In the genomic region with DNA sequence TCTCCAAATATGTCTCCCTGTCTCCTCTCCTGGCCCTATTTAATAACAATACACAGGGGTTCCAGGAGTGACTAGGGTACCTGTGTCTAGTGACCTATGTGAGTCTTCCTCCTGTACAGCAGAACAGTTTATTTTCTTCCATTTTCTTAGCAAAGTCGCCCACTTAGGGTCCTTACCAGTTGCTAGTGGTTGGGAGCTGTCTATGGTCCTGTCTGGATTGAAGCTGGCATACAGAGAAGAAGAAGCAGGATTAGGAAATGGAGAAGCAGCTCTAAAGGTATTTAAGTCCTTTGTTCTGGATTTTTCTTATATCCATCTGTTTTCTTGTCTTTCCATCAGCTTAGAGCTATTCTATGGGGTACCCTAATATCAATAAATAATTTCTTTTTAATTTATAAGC, we compare ENCODE assay signal across 18 cellular contexts.
DNase-seq lines count a peak whose midpoint lies in the region; ATAC-seq and TF ChIP-seq lines count a peak whose summit lies in the region.
"Had no signal": no experiment of that assay in that cellular context is flagged by ENCODE, and none has a peak within 500 bp of the region (broad histone marks: within the 10 kb centered on the region; RNA-seq: fewer than 3 reads in every experiment).

No MANE protein-coding gene starts in this region.

- no peaks in the 10 kb centered on the region for H3K4me1 ChIP-seq in SJCRH30
- H3K4me1 ChIP-seq: thyroid gland had no signal

- no peak overlapping the region for H3K27ac Mint-ChIP-seq in nephron progenitor cell
- no peak overlapping the region for H3K27ac Mint-ChIP-seq in natural killer cell
- H3K27ac Mint-ChIP-seq in Calu3 (ENCODE audit: unreplicated experiment), result no peak overlapping the region
- H3K27ac Mint-ChIP-seq: activated B cell treated with CpG ODN at 0.5 μM for 24 hours; activated CD8-positive, alpha-beta memory T cell treated with anti-CD3 and anti-CD28 coated beads, Interleukin-2, amount 10 ng/mL, durations not matched to agents 7 days and 5 days; activated naive CD4-positive, alpha-beta T cell treated with anti-CD3 and anti-CD28 coated beads, Interleukin-2, amount 10 ng/mL, durations not matched to agents 7 days and 5 days had no signal

- peaks cover 8% of the 10 kb centered on the region for H3K27me3 ChIP-seq in SJCRH30
- H3K27me3 ChIP-seq: BLaER1, thyroid gland had no signal

- intact Hi-C loops in natural killer cell (cut with micrococcal nuclease) (no loop called here), Calu3 (cut with micrococcal nuclease; ENCODE audit: unreplicated experiment) (no loop called here)

- CTCF ChIA-PET in RWPE1 (lab: Yijun Ruan, JAX) (no interaction called here), Calu3 (lab: Charles Lee) (no interaction called here)

- POLR2A ChIA-PET in RWPE1 (lab: Yijun Ruan, JAX; ENCODE audit: low non-redundant PET), result no interaction called here

- no TSS peak for BruUV-seq in Calu3 (replicated peaks; lab: Mats Ljungman, UMichigan)

- TF ChIP-seq CTCF in epithelial cell of esophagus (IDR thresholded peaks at IDR 0.05; ENCODE audit: insufficient read depth, low read depth, low read length, missing control alignments), result no peak
- TF ChIP-seq CTCF in nephron progenitor cell (IDR thresholded peaks at IDR 0.05), result no peak
- TF ChIP-seq CTCF in RWPE1 (conservative IDR thresholded peaks at IDR 0.05; ENCODE audit: low read depth), result no peak
- TF ChIP-seq CTCF in natural killer cell (IDR thresholded peaks at IDR 0.05), result no peak
- no peak for TF ChIP-seq CTCF in Calu3 (IDR thresholded peaks at IDR 0.05; ENCODE audit: unreplicated experiment)

- DNase-seq in ELR (ENCODE audit: low read depth) (peak; percentile 43), SJCRH30 (peak; percentile 4 to 48), epithelial cell of esophagus (ENCODE audit: low read depth) (peak; percentile 50), nephron progenitor cell (peak; percentile 39), RWPE1 (ENCODE audit: low spot score) (no peak), natural killer cell (no peak), Calu3 (no peak)
- DNase-seq: activated B cell treated with CpG ODN at 0.5 μM for 24 hours; activated CD8-positive, alpha-beta memory T cell treated with anti-CD3 and anti-CD28 coated beads, Interleukin-2, amount 10 ng/mL, durations not matched to agents 7 days and 5 days; activated naive CD4-positive, alpha-beta T cell treated with anti-CD3 and anti-CD28 coated beads, Interleukin-2, amount 10 ng/mL, durations not matched to agents 7 days and 5 days; DMS79 treated with DMSO at 0.1 percent for 48 hours; mucosa of descending colon; MV-4-11; NCI-H2171 treated with DMSO at 0.1 percent for 48 hours; thyroid gland had no signal

- H3K4me1 Mint-ChIP-seq in nephron progenitor cell (peaks cover 9% of the 10 kb centered on the region), natural killer cell (no peaks in the 10 kb centered on the region), Calu3 (ENCODE audit: low read depth, unreplicated experiment) (no peaks in the 10 kb centered on the region)
- H3K4me1 Mint-ChIP-seq: activated B cell treated with CpG ODN at 0.5 μM for 24 hours; activated CD8-positive, alpha-beta memory T cell treated with anti-CD3 and anti-CD28 coated beads, Interleukin-2, amount 10 ng/mL, durations not matched to agents 7 days and 5 days; activated naive CD4-positive, alpha-beta T cell treated with anti-CD3 and anti-CD28 coated beads, Interleukin-2, amount 10 ng/mL, durations not matched to agents 7 days and 5 days had no signal

- H3K36me3 Mint-ChIP-seq in nephron progenitor cell (ENCODE audit: low read depth) (no peaks in the 10 kb centered on the region), natural killer cell (no peaks in the 10 kb centered on the region), Calu3 (ENCODE audit: insufficient read depth, unreplicated experiment) (no peaks in the 10 kb centered on the region)
- H3K36me3 Mint-ChIP-seq: activated CD8-positive, alpha-beta memory T cell treated with anti-CD3 and anti-CD28 coated beads, Interleukin-2, amount 10 ng/mL, durations not matched to agents 7 days and 5 days; activated naive CD4-positive, alpha-beta T cell treated with anti-CD3 and anti-CD28 coated beads, Interleukin-2, amount 10 ng/mL, durations not matched to agents 7 days and 5 days had no signal

- no peaks in the 10 kb centered on the region for H3K9me3 ChIP-seq in SJCRH30 (replicated peaks)
- H3K9me3 ChIP-seq: BLaER1, mucosa of descending colon, thyroid gland had no signal

- H3K4me3 Mint-ChIP-seq in nephron progenitor cell (no peak overlapping the region), natural killer cell (no peak overlapping the region), Calu3 (ENCODE audit: low read depth, unreplicated experiment) (no peak overlapping the region)
- H3K4me3 Mint-ChIP-seq: activated B cell treated with CpG ODN at 0.5 μM for 24 hours; activated CD8-positive, alpha-beta memory T cell treated with anti-CD3 and anti-CD28 coated beads, Interleukin-2, amount 10 ng/mL, durations not matched to agents 7 days and 5 days; activated naive CD4-positive, alpha-beta T cell treated with anti-CD3 and anti-CD28 coated beads, Interleukin-2, amount 10 ng/mL, durations not matched to agents 7 days and 5 days had no signal

- no peaks in the 10 kb centered on the region for H3K9me3 Mint-ChIP-seq in nephron progenitor cell
- H3K9me3 Mint-ChIP-seq in natural killer cell, result peaks cover 2 to 5% of the 10 kb centered on the region in 2 donors
- no peaks in the 10 kb centered on the region for H3K9me3 Mint-ChIP-seq in Calu3 (ENCODE audit: low read depth, unreplicated experiment)
- H3K9me3 Mint-ChIP-seq: activated B cell treated with CpG ODN at 0.5 μM for 24 hours had no signal

- H3K4me3 ChIP-seq in SJCRH30 (no peak overlapping the region), epithelial cell of esophagus (ENCODE audit: low read length) (no peak overlapping the region)
- H3K4me3 ChIP-seq: BLaER1, mucosa of descending colon, thyroid gland had no signal

- peaks cover 5% of the 10 kb centered on the region for H3K27me3 Mint-ChIP-seq in nephron progenitor cell (ENCODE audit: low read depth, poor library complexity)
- H3K27me3 Mint-ChIP-seq in natural killer cell (ENCODE audit: low read depth in 2 of 2), result no peaks in the 10 kb centered on the region
- H3K27me3 Mint-ChIP-seq in Calu3 (ENCODE audit: unreplicated experiment), result no peaks in the 10 kb centered on the region
- H3K27me3 Mint-ChIP-seq: activated B cell treated with CpG ODN at 0.5 μM for 24 hours; activated CD8-positive, alpha-beta memory T cell treated with anti-CD3 and anti-CD28 coated beads, Interleukin-2, amount 10 ng/mL, durations not matched to agents 7 days and 5 days; activated naive CD4-positive, alpha-beta T cell treated with anti-CD3 and anti-CD28 coated beads, Interleukin-2, amount 10 ng/mL, durations not matched to agents 7 days and 5 days had no signal

- no peak overlapping the region for H3K27ac ChIP-seq in SJCRH30
- H3K27ac ChIP-seq in RWPE1, result no peak overlapping the region
- H3K27ac ChIP-seq: BLaER1, thyroid gland had no signal

- no peaks in the 10 kb centered on the region for H3K36me3 ChIP-seq in SJCRH30
- H3K36me3 ChIP-seq: BLaER1, thyroid gland had no signal

- ATAC-seq in natural killer cell (no peak), HG03108 (IDR thresholded peaks at IDR 0.05; ENCODE audit: unreplicated experiment) (no peak)
- ATAC-seq: activated CD8-positive, alpha-beta memory T cell treated with anti-CD3 and anti-CD28 coated beads, Interleukin-2, amount 10 ng/mL, durations not matched to agents 7 days and 5 days; esophagus mucosa; mucosa of descending colon had no signal

Comparison
In these comparisons a context has a peak if more than half of its experiments do, and no peak if none do; other contexts are left out.
1. DNase-seq: peak in ELR (single experiment), SJCRH30 (2 of 2), epithelial cell of esophagus (single experiment) and nephron progenitor cell (single experiment); none in RWPE1 (single experiment), natural killer cell (single experiment) and Calu3 (single experiment).